ENCODE assay signal across 1 cellular context in the genomic region with DNA sequence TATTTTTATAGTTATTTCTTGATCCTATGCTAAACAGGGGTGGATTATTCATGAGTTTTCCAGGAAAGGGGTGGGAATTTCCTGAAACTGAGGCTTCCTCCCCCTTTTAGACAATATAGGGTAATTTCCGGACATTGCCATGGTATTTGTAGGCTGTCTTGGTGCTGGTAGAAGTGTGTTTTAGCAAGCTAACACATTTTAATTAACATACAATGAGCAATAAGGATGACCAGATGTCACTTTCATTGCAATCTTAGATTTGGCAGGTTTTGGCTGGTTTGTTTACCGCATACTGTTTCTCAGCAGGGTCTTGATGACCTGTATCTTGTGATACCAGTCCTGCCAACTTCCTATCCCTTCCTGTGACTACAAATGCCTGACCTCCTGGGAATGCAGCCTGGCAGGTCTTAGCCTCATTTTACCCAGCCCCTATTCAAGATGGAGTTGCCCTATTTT.
TF ChIP-seq lines count a peak whose summit lies in the region.

No MANE protein-coding gene starts in this region.

TF ChIP-seq in GM23338, 12 proteins besides CTCF, POLR2A, EP300 and RAD21 (continued from another document):
- TF ChIP-seq, protein P1, sequence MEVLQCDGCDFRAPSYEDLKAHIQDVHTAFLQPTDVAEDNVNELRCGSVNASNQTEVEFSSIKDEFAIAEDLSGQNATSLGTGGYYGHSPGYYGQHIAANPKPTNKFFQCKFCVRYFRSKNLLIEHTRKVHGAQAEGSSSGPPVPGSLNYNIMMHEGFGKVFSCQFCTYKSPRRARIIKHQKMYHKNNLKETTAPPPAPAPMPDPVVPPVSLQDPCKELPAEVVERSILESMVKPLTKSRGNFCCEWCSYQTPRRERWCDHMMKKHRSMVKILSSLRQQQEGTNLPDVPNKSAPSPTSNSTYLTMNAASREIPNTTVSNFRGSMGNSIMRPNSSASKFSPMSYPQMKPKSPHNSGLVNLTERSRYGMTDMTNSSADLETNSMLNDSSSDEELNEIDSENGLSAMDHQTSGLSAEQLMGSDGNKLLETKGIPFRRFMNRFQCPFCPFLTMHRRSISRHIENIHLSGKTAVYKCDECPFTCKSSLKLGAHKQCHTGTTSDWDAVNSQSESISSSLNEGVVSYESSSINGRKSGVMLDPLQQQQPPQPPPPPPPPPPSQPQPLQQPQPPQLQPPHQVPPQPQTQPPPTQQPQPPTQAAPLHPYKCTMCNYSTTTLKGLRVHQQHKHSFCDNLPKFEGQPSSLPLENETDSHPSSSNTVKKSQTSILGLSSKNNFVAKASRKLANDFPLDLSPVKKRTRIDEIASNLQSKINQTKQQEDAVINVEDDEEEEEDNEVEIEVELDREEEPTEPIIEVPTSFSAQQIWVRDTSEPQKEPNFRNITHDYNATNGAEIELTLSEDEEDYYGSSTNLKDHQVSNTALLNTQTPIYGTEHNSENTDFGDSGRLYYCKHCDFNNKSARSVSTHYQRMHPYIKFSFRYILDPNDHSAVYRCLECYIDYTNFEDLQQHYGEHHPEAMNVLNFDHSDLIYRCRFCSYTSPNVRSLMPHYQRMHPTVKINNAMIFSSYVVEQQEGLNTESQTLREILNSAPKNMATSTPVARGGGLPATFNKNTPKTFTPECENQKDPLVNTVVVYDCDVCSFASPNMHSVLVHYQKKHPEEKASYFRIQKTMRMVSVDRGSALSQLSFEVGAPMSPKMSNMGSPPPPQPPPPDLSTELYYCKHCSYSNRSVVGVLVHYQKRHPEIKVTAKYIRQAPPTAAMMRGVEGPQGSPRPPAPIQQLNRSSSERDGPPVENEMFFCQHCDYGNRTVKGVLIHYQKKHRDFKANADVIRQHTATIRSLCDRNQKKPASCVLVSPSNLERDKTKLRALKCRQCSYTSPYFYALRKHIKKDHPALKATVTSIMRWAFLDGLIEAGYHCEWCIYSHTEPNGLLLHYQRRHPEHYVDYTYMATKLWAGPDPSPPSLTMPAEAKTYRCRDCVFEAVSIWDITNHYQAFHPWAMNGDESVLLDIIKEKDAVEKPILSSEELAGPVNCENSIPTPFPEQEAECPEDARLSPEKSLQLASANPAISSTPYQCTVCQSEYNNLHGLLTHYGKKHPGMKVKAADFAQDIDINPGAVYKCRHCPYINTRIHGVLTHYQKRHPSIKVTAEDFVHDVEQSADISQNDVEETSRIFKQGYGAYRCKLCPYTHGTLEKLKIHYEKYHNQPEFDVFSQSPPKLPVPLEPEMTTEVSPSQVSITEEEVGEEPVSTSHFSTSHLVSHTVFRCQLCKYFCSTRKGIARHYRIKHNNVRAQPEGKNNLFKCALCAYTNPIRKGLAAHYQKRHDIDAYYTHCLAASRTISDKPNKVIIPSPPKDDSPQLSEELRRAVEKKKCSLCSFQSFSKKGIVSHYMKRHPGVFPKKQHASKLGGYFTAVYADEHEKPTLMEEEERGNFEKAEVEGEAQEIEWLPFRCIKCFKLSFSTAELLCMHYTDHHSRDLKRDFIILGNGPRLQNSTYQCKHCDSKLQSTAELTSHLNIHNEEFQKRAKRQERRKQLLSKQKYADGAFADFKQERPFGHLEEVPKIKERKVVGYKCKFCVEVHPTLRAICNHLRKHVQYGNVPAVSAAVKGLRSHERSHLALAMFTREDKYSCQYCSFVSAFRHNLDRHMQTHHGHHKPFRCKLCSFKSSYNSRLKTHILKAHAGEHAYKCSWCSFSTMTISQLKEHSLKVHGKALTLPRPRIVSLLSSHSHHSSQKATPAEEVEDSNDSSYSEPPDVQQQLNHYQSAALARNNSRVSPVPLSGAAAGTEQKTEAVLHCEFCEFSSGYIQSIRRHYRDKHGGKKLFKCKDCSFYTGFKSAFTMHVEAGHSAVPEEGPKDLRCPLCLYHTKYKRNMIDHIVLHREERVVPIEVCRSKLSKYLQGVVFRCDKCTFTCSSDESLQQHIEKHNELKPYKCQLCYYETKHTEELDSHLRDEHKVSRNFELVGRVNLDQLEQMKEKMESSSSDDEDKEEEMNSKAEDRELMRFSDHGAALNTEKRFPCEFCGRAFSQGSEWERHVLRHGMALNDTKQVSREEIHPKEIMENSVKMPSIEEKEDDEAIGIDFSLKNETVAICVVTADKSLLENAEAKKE (CRISPR knock-in tag; IDR thresholded peaks at IDR 0.05): no peak
